In genomic region chr6:95784869-95785268, GRCh38 we compare ENCODE assay signal across 1 cellular context.
TF ChIP-seq lines count a peak whose summit lies in the region.

No MANE protein-coding gene starts in this region.

TF ChIP-seq in GM12878, 131 proteins besides CTCF, POLR2A, EP300 and RAD21 (continued from another document):
- TF ChIP-seq ETV6 (conservative IDR thresholded peaks at IDR 0.05 in 1 of 2, IDR thresholded peaks at IDR 0.05 in 1 of 2; ENCODE audit: borderline replicate concordance in 1 of 2, low read depth in 1 of 2) (peak in 1 of 2 experiments; percentile 67; a peak in 1 of 4 replicates), CHD4 (IDR thresholded peaks at IDR 0.05) (no peak), SMARCA5 (IDR thresholded peaks at IDR 0.05) (no peak), BCL3 (IDR thresholded peaks at IDR 0.05; ENCODE audit: borderline replicate concordance, insufficient read depth, low read depth, low read length, poor library complexity, severe bottlenecking) (no peak), RUNX3 (IDR thresholded peaks at IDR 0.05; ENCODE audit: low read length) (peak; percentile 91), WRNIP1 (IDR thresholded peaks at IDR 0.05; ENCODE audit: borderline replicate concordance, low read depth, low read length) (no peak), MYC (IDR thresholded peaks at IDR 0.05; ENCODE audit: insufficient read depth, insufficient read length, insufficient replicate concordance, low read length, severe bottlenecking) (no peak), NFIC (IDR thresholded peaks at IDR 0.05; ENCODE audit: low read depth, low read length) (peak; percentile 58; the same call in 1 of the 2 replicates), TCF3 (IDR thresholded peaks at IDR 0.05; ENCODE audit: borderline replicate concordance, insufficient read depth, low read depth, low read length) (peak; percentile 79; the same call in 1 of the 2 replicates), JUND (IDR thresholded peaks at IDR 0.05; ENCODE audit: low read depth, low read length) (no peak), IKZF2 (IDR thresholded peaks at IDR 0.05) (peak; percentile 25 to 37; a peak in 2 of 4 replicates)
